In genomic region chr1:35220976-35221375, GRCh38 we compare ENCODE assay signal across 9 cellular contexts. TPM values are rescaled to one million over a fixed set of nuclear protein-coding genes. Genes with fewer than 3 reads are reported as not detected.
A peak's percentile ranks its signal among the peaks of the same experiment; 100 is the strongest.
DNase-seq lines count a peak whose midpoint lies in the region; ATAC-seq and TF ChIP-seq lines count a peak whose summit lies in the region.
"Had no signal": no experiment of that assay in that cellular context is flagged by ENCODE, and none has a peak within 500 bp of the region (broad histone marks: within the 10 kb centered on the region; RNA-seq: fewer than 3 reads in every experiment).

No MANE protein-coding gene starts in this region.

- WGBS in spleen, 5 donors: 35 to 51% (median 40%) methylated on average over 2 of the region's 2 CpGs
- 38 to 50% (median 41%) methylated on average over 2 of the region's 2 CpGs for WGBS in stomach, 5 donors

- H3K4me3 ChIP-seq in spleen (no peak overlapping the region), stomach (no peak overlapping the region)

- H3K36me3 Mint-ChIP-seq in activated naive CD4-positive, alpha-beta T cell treated with anti-CD3 and anti-CD28 coated beads, Interleukin-2, amount 50 U/mL, for 72 hours: no peaks in the 10 kb centered on the region
- H3K36me3 Mint-ChIP-seq in activated naive CD4-positive, alpha-beta T cell treated with anti-CD3 and anti-CD28 coated beads, Interleukin-2, amount 10 ng/mL, durations not matched to agents 7 days and 5 days: no peaks in the 10 kb centered on the region

- TF ChIP-seq CTCF in spleen (IDR thresholded peaks at IDR 0.05 in 8 of 11, conservative IDR thresholded peaks at IDR 0.05 in 3 of 11) (peak in 7 of 11 experiments; percentile 14 to 47 (median 33)), stomach (IDR thresholded peaks at IDR 0.05) (peak in 1 of 7 experiments; percentile 19)

- no peaks in the 10 kb centered on the region for H3K9me3 Mint-ChIP-seq in activated naive CD4-positive, alpha-beta T cell treated with anti-CD3 and anti-CD28 coated beads, Interleukin-2, amount 50 U/mL, for 72 hours
- H3K9me3 Mint-ChIP-seq in activated naive CD4-positive, alpha-beta T cell treated with anti-CD3 and anti-CD28 coated beads, Interleukin-2, amount 10 ng/mL, durations not matched to agents 7 days and 5 days: no peaks in the 10 kb centered on the region

- H3K4me1 ChIP-seq in spleen (no peaks in the 10 kb centered on the region), stomach (peaks cover 0 to 13% (median 6%) of the 10 kb centered on the region in 4 donors)

- intact Hi-C loops in spleen (cut with DNase I; ENCODE audit: low total_unique reads): no loop called here
- intact Hi-C loops in stomach (cut with DNase I; ENCODE audit: low total_unique reads): no loop called here

- no peaks in the 10 kb centered on the region for H3K9me3 ChIP-seq in spleen
- no peaks in the 10 kb centered on the region for H3K9me3 ChIP-seq in stomach

- peak; percentile 33 to 58 for ATAC-seq in activated naive CD4-positive, alpha-beta T cell treated with anti-CD3 and anti-CD28 coated beads, Interleukin-2, amount 50 U/mL, for 72 hours
- ATAC-seq in GM18870 (IDR thresholded peaks at IDR 0.05; ENCODE audit: unreplicated experiment): no peak

- no peak overlapping the region for H3K4me3 Mint-ChIP-seq in activated naive CD4-positive, alpha-beta T cell treated with anti-CD3 and anti-CD28 coated beads, Interleukin-2, amount 10 ng/mL, durations not matched to agents 7 days and 5 days

- H3K36me3 ChIP-seq in spleen (no peaks in the 10 kb centered on the region), stomach (no peaks in the 10 kb centered on the region)

- H3K27me3 ChIP-seq in spleen (replicated peaks in 1 of 7) (no peaks in the 10 kb centered on the region), stomach (no peaks in the 10 kb centered on the region)

- H3K27ac Mint-ChIP-seq in activated naive CD4-positive, alpha-beta T cell treated with anti-CD3 and anti-CD28 coated beads, Interleukin-2, amount 50 U/mL, for 72 hours: no peak overlapping the region
- no peak overlapping the region for H3K27ac Mint-ChIP-seq in activated naive CD4-positive, alpha-beta T cell treated with anti-CD3 and anti-CD28 coated beads, Interleukin-2, amount 10 ng/mL, durations not matched to agents 7 days and 5 days

- no peak for TF ChIP-seq EP300 in stomach (IDR thresholded peaks at IDR 0.05)

- H3K27me3 Mint-ChIP-seq in activated naive CD4-positive, alpha-beta T cell treated with anti-CD3 and anti-CD28 coated beads, Interleukin-2, amount 10 ng/mL, durations not matched to agents 7 days and 5 days: peaks cover 8% of the 10 kb centered on the region

- no peaks in the 10 kb centered on the region for H3K4me1 Mint-ChIP-seq in activated naive CD4-positive, alpha-beta T cell treated with anti-CD3 and anti-CD28 coated beads, Interleukin-2, amount 10 ng/mL, durations not matched to agents 7 days and 5 days

- H3K27ac ChIP-seq in spleen (no peak overlapping the region), stomach (no peak overlapping the region)

- CTCF ChIA-PET in activated naive CD4-positive, alpha-beta T cell treated with anti-CD3 and anti-CD28 coated beads, Interleukin-2, amount 10 ng/mL, durations not matched to agents 7 days and 5 days (lab: Charles Lee): no interaction called here

- no peak for TF ChIP-seq POLR2A in spleen (IDR thresholded peaks at IDR 0.05)
- TF ChIP-seq POLR2A in stomach (IDR thresholded peaks at IDR 0.05): no peak

- no peak for DNase-seq in activated naive CD4-positive, alpha-beta T cell treated with anti-CD3 and anti-CD28 coated beads, Interleukin-2, amount 50 U/mL, for 72 hours (ENCODE audit: low spot score in 2 of 2)
- no peak for DNase-seq in activated naive CD4-positive, alpha-beta T cell treated with anti-CD3 and anti-CD28 coated beads, Interleukin-2, amount 10 ng/mL, durations not matched to agents 7 days and 5 days
- DNase-seq in NCI-H2227 (lab: John Stamatoyannopoulos, UW; ENCODE audit: unreplicated experiment): peak; percentile 29
- DNase-seq in dermis blood vessel endothelial cell: peak; percentile 52
- no peak for DNase-seq in spleen
- no peak for DNase-seq in stomach
- no peak for DNase-seq in mucosa of gallbladder (ENCODE audit: low spot score)
- DNase-seq: occipital lobe had no signal

RNA-seq across cellular contexts. Expression of gene SFPQ, which starts 28.0 kb away (rescaled TPM):
- 100 to 1,000 TPM; 191 to 344 TPM for total RNA-seq in activated naive CD4-positive, alpha-beta T cell treated with anti-CD3 and anti-CD28 coated beads, Interleukin-2, amount 50 U/mL, for 72 hours
- total RNA-seq in dermis blood vessel endothelial cell: 276 and 355 TPM in 2 replicates
- total RNA-seq in spleen: 100 to 1,000 TPM; 205 to 292 (median 275) TPM
- 100 to 1,000 TPM; 171 to 220 (median 214) TPM for polyA plus RNA-seq in spleen
- 100 to 1,000 TPM; 201 to 523 (median 223) TPM for total RNA-seq in stomach
- 100 to 1,000 TPM in 2 of 3 donors, 10 to 100 TPM in 1; 86.8 to 174 (median 158) TPM for polyA plus RNA-seq in stomach
- 164 TPM for total RNA-seq in mucosa of gallbladder

RNA-seq across cellular contexts. Expression of gene ZMYM4, which starts 47.5 kb away (rescaled TPM):
- total RNA-seq in activated naive CD4-positive, alpha-beta T cell treated with anti-CD3 and anti-CD28 coated beads, Interleukin-2, amount 50 U/mL, for 72 hours: 10 to 100 TPM; 16.5 to 38.0 TPM
- total RNA-seq in dermis blood vessel endothelial cell: 36.2 and 47.4 TPM in 2 replicates
- 10 to 100 TPM; 31.2 to 70.2 (median 49.7) TPM for total RNA-seq in spleen
- 10 to 100 TPM in 2 of 3 donors, 1 to 10 TPM in 1; 9.0 to 10.8 (median 10.7) TPM for polyA plus RNA-seq in spleen
- 100 to 1,000 TPM in 1 of 5 donors, 10 to 100 TPM in 4; 19.3 to 104 (median 33.6) TPM for total RNA-seq in stomach
- polyA plus RNA-seq in stomach: 10 to 100 TPM in 1 of 3 donors, 1 to 10 TPM in 2; 8.8 to 13.9 (median 9.8) TPM
- 55.5 TPM for total RNA-seq in mucosa of gallbladder

Comparison
In these comparisons a context has a peak if more than half of its experiments do, and no peak if none do; other contexts are left out.
1. DNase-seq: peak in NCI-H2227 (single experiment) and dermis blood vessel endothelial cell (single experiment); none in activated naive CD4-positive, alpha-beta T cell treated with anti-CD3 and anti-CD28 coated beads, Interleukin-2, amount 50 U/mL, for 72 hours (0 of 2), activated naive CD4-positive, alpha-beta T cell treated with anti-CD3 and anti-CD28 coated beads, Interleukin-2, amount 10 ng/mL, durations not matched to agents 7 days and 5 days (single experiment), spleen (single experiment), stomach (single experiment) and mucosa of gallbladder (single experiment).